In the genomic region with DNA sequence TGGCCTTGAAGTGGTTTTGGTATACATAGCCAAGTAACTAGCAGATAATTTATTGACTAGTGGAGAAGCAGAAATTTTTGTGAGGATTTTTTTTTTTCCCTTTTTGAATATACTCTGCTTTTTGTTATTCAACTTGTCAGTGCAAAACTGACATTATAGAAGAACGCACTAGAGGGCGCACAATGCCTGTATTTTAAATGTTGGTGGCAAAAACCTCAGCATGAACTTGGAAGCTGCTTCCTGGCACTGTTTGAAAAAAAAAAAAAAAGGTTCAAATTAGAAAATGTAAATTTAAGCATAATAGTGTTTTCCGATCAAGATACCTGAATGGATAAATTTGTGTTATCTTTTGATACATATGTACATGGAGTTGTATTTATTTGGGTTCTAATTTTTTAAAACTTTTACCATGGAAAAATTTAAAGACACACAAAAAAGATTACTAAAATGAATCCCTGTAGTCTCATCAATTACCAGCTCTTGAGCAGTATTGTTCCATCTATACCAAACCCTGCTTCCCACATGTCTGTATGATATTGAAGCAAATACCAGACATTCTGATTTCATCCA, we compare ENCODE assay signal across 8 cellular contexts. TPM values are rescaled to one million over a fixed set of nuclear protein-coding genes. Genes with fewer than 3 reads are reported as not detected.
DNase-seq lines count a peak whose midpoint lies in the region; ATAC-seq, FAIRE-seq and TF ChIP-seq lines count a peak whose summit lies in the region.

No MANE protein-coding gene starts in this region.

- no peak overlapping the region for H2BK120ac ChIP-seq in mesendoderm (ENCODE audit: low read depth, low read length)

- no peak overlapping the region for H3K4me2 ChIP-seq in mesendoderm (ENCODE audit: low read length)

- CTCF ChIA-PET in CD8-positive, alpha-beta T cell (lab: Charles Lee): interaction anchor here (0.6 to 4.8 kb wide), 23 partner anchors 9 to 546 kb away, joined by 3 to 41 read pairs (median 5); no protein-coding TSS in a partner anchor
- CTCF ChIA-PET in activated CD4-positive, alpha-beta T cell treated with anti-CD3 and anti-CD28 coated beads, Interleukin-2, amount 10 ng/mL, durations not matched to agents 7 days and 5 days (lab: Charles Lee): interaction anchor here (0.6 to 1.6 kb wide), 4 partner anchors 70 to 545 kb away, joined by 3 to 5 read pairs (median 4); no protein-coding TSS in a partner anchor

- H3K27me3 ChIP-seq in CD8-positive, alpha-beta T cell (ENCODE audit: insufficient read depth, low read length): no peaks in the 10 kb centered on the region
- no peaks in the 10 kb centered on the region for H3K27me3 ChIP-seq in mesendoderm (ENCODE audit: insufficient read depth, low read length, poor library complexity)

- no peaks in the 10 kb centered on the region for H3K79me2 ChIP-seq in mesendoderm (ENCODE audit: control insufficient read depth, insufficient read depth, low read length)

- H3K4ac ChIP-seq in mesendoderm (ENCODE audit: low read depth, low read length): no peak overlapping the region

- H3K4me1 ChIP-seq in CD8-positive, alpha-beta T cell (ENCODE audit: insufficient read depth, low read length): peaks cover 10% of the 10 kb centered on the region
- H3K4me1 ChIP-seq in mesendoderm (ENCODE audit: control insufficient read depth, low read depth, low read length): no peaks in the 10 kb centered on the region

- H3K27ac ChIP-seq in CD8-positive, alpha-beta T cell (ENCODE audit: low read depth, low read length): no peak overlapping the region
- H3K27ac ChIP-seq in mesendoderm (ENCODE audit: low read depth, low read length): no peak overlapping the region

- H2BK15ac ChIP-seq in mesendoderm (replicated peaks; ENCODE audit: low read depth): no peak overlapping the region

- DNase-seq in CD8-positive, alpha-beta T cell: peak; percentile 42 to 73 (median 61)
- DNase-seq in H54 (ENCODE audit: insufficient read length, low spot score): no peak
- peak; percentile 49 for DNase-seq in NCI-H345 (lab: John Stamatoyannopoulos, UW)
- DNase-seq in activated CD4-positive, alpha-beta T cell treated with anti-CD3 and anti-CD28 coated beads, Interleukin-2, amount 10 ng/mL, durations not matched to agents 7 days and 5 days: peak; percentile 68
- DNase-seq in effector CD8-positive, alpha-beta T cell (lab: John Stamatoyannopoulos, UW): peak; percentile 18
- DNase-seq in mesendoderm: peak; percentile 79
- peak; percentile 40 for DNase-seq in stimulated activated naive B cell treated with anti-CD40 and anti-IgM and Interleukin-4, amounts not matched to agents 10 μg/mL and 1 μg/mL and 100 μg/mL, for 72 hours

- no peaks in the 10 kb centered on the region for H3K9me3 ChIP-seq in CD8-positive, alpha-beta T cell (ENCODE audit: low read length)

- H3K9ac ChIP-seq in mesendoderm (ENCODE audit: low read length): no peak overlapping the region

- H3K27ac Mint-ChIP-seq in CD8-positive, alpha-beta T cell: peak overlapping the region; percentile 34
- H3K27ac Mint-ChIP-seq in activated CD4-positive, alpha-beta T cell treated with anti-CD3 and anti-CD28 coated beads, Interleukin-2, amount 10 ng/mL, durations not matched to agents 7 days and 5 days: no peak overlapping the region
- H3K27ac Mint-ChIP-seq in stimulated activated naive B cell treated with anti-CD40 and anti-IgM and Interleukin-4, amounts not matched to agents 10 μg/mL and 1 μg/mL and 100 μg/mL, for 72 hours: no peak overlapping the region

- no peak overlapping the region for H4K8ac ChIP-seq in mesendoderm (ENCODE audit: low read depth, low read length)

- H2BK5ac ChIP-seq in mesendoderm (ENCODE audit: low read length): no peak overlapping the region

- H2AK5ac ChIP-seq in mesendoderm (ENCODE audit: low read length): no peak overlapping the region

- H3K27me3 Mint-ChIP-seq in CD8-positive, alpha-beta T cell (ENCODE audit: low read depth): no peaks in the 10 kb centered on the region
- no peaks in the 10 kb centered on the region for H3K27me3 Mint-ChIP-seq in activated CD4-positive, alpha-beta T cell treated with anti-CD3 and anti-CD28 coated beads, Interleukin-2, amount 10 ng/mL, durations not matched to agents 7 days and 5 days
- H3K27me3 Mint-ChIP-seq in stimulated activated naive B cell treated with anti-CD40 and anti-IgM and Interleukin-4, amounts not matched to agents 10 μg/mL and 1 μg/mL and 100 μg/mL, for 72 hours: no peaks in the 10 kb centered on the region

- H3K36me3 ChIP-seq in CD8-positive, alpha-beta T cell (ENCODE audit: insufficient read depth, low read length): no peaks in the 10 kb centered on the region
- no peaks in the 10 kb centered on the region for H3K36me3 ChIP-seq in mesendoderm (ENCODE audit: control insufficient read depth, insufficient read depth, low read length)

- peak; percentile 80 for TF ChIP-seq CTCF in CD8-positive, alpha-beta T cell (IDR thresholded peaks at IDR 0.05)

- ATAC-seq in CD8-positive, alpha-beta T cell: peak; percentile 71
- ATAC-seq in stimulated activated naive B cell treated with anti-CD40 and anti-IgM and Interleukin-4, amounts not matched to agents 10 μg/mL and 1 μg/mL and 100 μg/mL, for 72 hours (replicated peaks): peak in 1 of 2 donors; percentile 34
- no peak for ATAC-seq in HG02938 (IDR thresholded peaks at IDR 0.05; ENCODE audit: unreplicated experiment)

- FAIRE-seq in H54 (lab: Jason Lieb, UNC): peak; percentile 91

- H3K4me3 Mint-ChIP-seq in CD8-positive, alpha-beta T cell: no peak overlapping the region
- no peak overlapping the region for H3K4me3 Mint-ChIP-seq in activated CD4-positive, alpha-beta T cell treated with anti-CD3 and anti-CD28 coated beads, Interleukin-2, amount 10 ng/mL, durations not matched to agents 7 days and 5 days
- H3K4me3 Mint-ChIP-seq in stimulated activated naive B cell treated with anti-CD40 and anti-IgM and Interleukin-4, amounts not matched to agents 10 μg/mL and 1 μg/mL and 100 μg/mL, for 72 hours: no peak overlapping the region

- H3K4me1 Mint-ChIP-seq in CD8-positive, alpha-beta T cell (ENCODE audit: low read depth): peaks cover 37% of the 10 kb centered on the region
- peaks cover 21% of the 10 kb centered on the region for H3K4me1 Mint-ChIP-seq in activated CD4-positive, alpha-beta T cell treated with anti-CD3 and anti-CD28 coated beads, Interleukin-2, amount 10 ng/mL, durations not matched to agents 7 days and 5 days
- peaks cover 0 to 6% of the 10 kb centered on the region in 2 donors for H3K4me1 Mint-ChIP-seq in stimulated activated naive B cell treated with anti-CD40 and anti-IgM and Interleukin-4, amounts not matched to agents 10 μg/mL and 1 μg/mL and 100 μg/mL, for 72 hours

- POLR2A ChIA-PET in CD8-positive, alpha-beta T cell (lab: Charles Lee): interaction anchor here (0.9 to 1.1 kb wide), 2 partner anchors 100 to 545 kb away, joined by 3 read pairs; no protein-coding TSS in a partner anchor
- POLR2A ChIA-PET in activated CD4-positive, alpha-beta T cell treated with anti-CD3 and anti-CD28 coated beads, Interleukin-2, amount 10 ng/mL, durations not matched to agents 7 days and 5 days (lab: Charles Lee): no interaction called here

- no peak for TF ChIP-seq POLR2A in H54 (IDR thresholded peaks at IDR 0.05; ENCODE audit: low read depth, low read length)

- no peak overlapping the region for H3K23ac ChIP-seq in mesendoderm (ENCODE audit: low read length)

- H3K4me3 ChIP-seq in CD8-positive, alpha-beta T cell (ENCODE audit: low read depth, low read length): no peak overlapping the region
- no peak overlapping the region for H3K4me3 ChIP-seq in mesendoderm (ENCODE audit: low read length)

- intact Hi-C loops in CD8-positive, alpha-beta T cell (cut with DNase I, micrococcal nuclease): loop anchor here (1.0 to 5.0 kb wide), 8 partner anchors 22 to 546 kb away; a partner anchor contains a TSS

- H3K79me1 ChIP-seq in mesendoderm (ENCODE audit: low read length): no peaks in the 10 kb centered on the region

- H4K5ac ChIP-seq in mesendoderm (ENCODE audit: low read length): no peak overlapping the region

- no peaks in the 10 kb centered on the region for H3K9me3 Mint-ChIP-seq in CD8-positive, alpha-beta T cell
- H3K9me3 Mint-ChIP-seq in activated CD4-positive, alpha-beta T cell treated with anti-CD3 and anti-CD28 coated beads, Interleukin-2, amount 10 ng/mL, durations not matched to agents 7 days and 5 days: no peaks in the 10 kb centered on the region
- no peaks in the 10 kb centered on the region for H3K9me3 Mint-ChIP-seq in stimulated activated naive B cell treated with anti-CD40 and anti-IgM and Interleukin-4, amounts not matched to agents 10 μg/mL and 1 μg/mL and 100 μg/mL, for 72 hours

- H3K18ac ChIP-seq in mesendoderm (ENCODE audit: low read length): no peak overlapping the region

- H3K36me3 Mint-ChIP-seq in CD8-positive, alpha-beta T cell: peaks cover 14% of the 10 kb centered on the region
- peaks cover 4% of the 10 kb centered on the region for H3K36me3 Mint-ChIP-seq in activated CD4-positive, alpha-beta T cell treated with anti-CD3 and anti-CD28 coated beads, Interleukin-2, amount 10 ng/mL, durations not matched to agents 7 days and 5 days (ENCODE audit: low read depth)
- peaks cover 7 to 18% of the 10 kb centered on the region in 2 donors for H3K36me3 Mint-ChIP-seq in stimulated activated naive B cell treated with anti-CD40 and anti-IgM and Interleukin-4, amounts not matched to agents 10 μg/mL and 1 μg/mL and 100 μg/mL, for 72 hours

- H3K56ac ChIP-seq in mesendoderm (ENCODE audit: low read length): no peak overlapping the region

- WGBS in mesendoderm (ENCODE audit: extremely low coverage, insufficient coverage, low lambda C conversion rate): no CpG with 5 or more reads among the region's 3 CpGs

RNA-seq across cellular contexts. Expression of a gene that starts 56.0 kb away (rescaled TPM):
- total RNA-seq in CD8-positive, alpha-beta T cell: 10 to 100 TPM; 32.0 to 37.4 TPM
- total RNA-seq in activated CD4-positive, alpha-beta T cell treated with anti-CD3 and anti-CD28 coated beads, Interleukin-2, amount 10 ng/mL, durations not matched to agents 7 days and 5 days: 10 to 100 TPM; 11.7 to 12.0 TPM
- 15.6 TPM for polyA plus RNA-seq in mesendoderm (2013, experiment 1 of 2)
- 15.3 TPM for polyA plus RNA-seq in mesendoderm (2013, experiment 2 of 2)
